9 cellular contexts compared by ENCODE assay signal in the genomic region with DNA sequence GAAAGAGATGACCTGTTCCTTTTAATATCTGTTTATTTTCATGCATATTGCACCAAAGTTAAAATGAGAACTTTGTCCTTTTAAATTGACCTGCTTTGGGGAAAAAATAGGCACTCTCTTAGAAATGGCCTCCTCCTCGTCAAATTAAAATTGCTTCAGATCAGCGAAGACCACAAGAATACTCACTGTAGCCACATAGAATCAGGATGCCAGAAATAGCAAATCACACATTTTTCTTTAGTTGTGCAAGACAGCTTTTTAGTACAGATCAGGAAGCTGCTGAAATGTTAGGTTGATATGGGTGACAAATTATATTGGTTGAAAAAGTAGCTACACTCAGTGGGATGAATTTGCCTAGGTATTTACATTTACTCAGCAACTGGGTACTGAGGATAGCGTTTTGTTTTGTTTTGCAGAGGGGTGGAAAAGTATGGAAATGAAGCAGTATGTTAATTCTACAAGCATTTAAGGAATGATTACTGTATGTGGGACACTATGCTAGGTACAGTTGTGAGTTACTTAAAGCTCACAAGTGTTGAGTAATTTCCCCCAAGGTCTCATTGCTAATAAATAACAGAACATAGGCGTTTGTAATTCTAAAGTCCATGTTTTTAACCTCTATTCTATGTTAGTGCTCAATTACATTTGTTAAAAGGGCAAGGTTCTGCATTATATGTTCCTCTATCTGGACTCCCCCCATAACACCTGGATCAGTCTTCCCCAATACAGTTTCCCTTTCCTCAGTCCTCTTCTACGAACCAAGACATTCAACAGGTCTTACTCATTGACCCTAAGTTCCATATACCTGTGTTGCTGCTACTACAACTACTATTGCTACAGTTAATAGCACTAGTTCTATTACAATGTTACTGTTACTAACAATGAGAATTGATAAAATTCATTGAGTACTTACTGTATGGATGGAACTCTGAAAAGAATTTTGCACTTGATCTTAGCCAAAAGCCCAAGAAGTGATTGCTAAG.
DNase-seq lines count a peak whose midpoint lies in the region; ATAC-seq and TF ChIP-seq lines count a peak whose summit lies in the region.
"Had no signal": no experiment of that assay in that cellular context is flagged by ENCODE, and none has a peak within 500 bp of the region (broad histone marks: within the 10 kb centered on the region; RNA-seq: fewer than 3 reads in every experiment).

No MANE protein-coding gene starts in this region.

- WGBS in endodermal cell (ENCODE audit: insufficient coverage in 1 of 2, insufficient read length in 1 of 2), 2 experiments: 60 to 73% methylated on average over 2 to 5 of the region's 5 CpGs

- peak; percentile 7 for DNase-seq in AG08396 (ENCODE audit: low spot score)
- peak; percentile 83 for DNase-seq in MV-4-11 (lab: John Stamatoyannopoulos, UW)
- peak; percentile 64 for DNase-seq in fibroblast of gingiva (ENCODE audit: low read depth)
- DNase-seq in endodermal cell: no peak
- DNase-seq in mucosa of descending colon: no peak
- no peak for DNase-seq in NCI-H1417 (lab: John Stamatoyannopoulos, UW)
- no peak for DNase-seq in activated CD4-positive, alpha-beta T cell treated with anti-CD3 and anti-CD28 coated beads, Interleukin-2, amount 50 U/mL, for 4 hours

- intact Hi-C loops in mucosa of descending colon (cut with DNase I, micrococcal nuclease): no loop called here

- H3K4me1 ChIP-seq in endodermal cell (ENCODE audit: control insufficient read depth, insufficient read depth, low read length): peaks cover 4% of the 10 kb centered on the region
- H3K4me1 ChIP-seq in mucosa of descending colon (ENCODE audit: low read depth): no peaks in the 10 kb centered on the region

- no peaks in the 10 kb centered on the region for H3K9me3 Mint-ChIP-seq in endodermal cell

- H3K4me3 ChIP-seq in endodermal cell (ENCODE audit: low read length): no peak overlapping the region
- no peak overlapping the region for H3K4me3 ChIP-seq in mucosa of descending colon

- ATAC-seq in GM21360 (IDR thresholded peaks at IDR 0.05; ENCODE audit: unreplicated experiment) (peak; percentile 36), mucosa of descending colon (no peak)

- H3K27ac ChIP-seq in endodermal cell (ENCODE audit: low read depth, low read length): no peak overlapping the region
- H3K27ac ChIP-seq: neutrophil had no signal

- H3K27ac Mint-ChIP-seq in endodermal cell: no peak overlapping the region

- no peak overlapping the region for H3K4me3 Mint-ChIP-seq in endodermal cell

- no peaks in the 10 kb centered on the region for H3K27me3 Mint-ChIP-seq in endodermal cell (ENCODE audit: insufficient read depth)

- peaks cover 25% of the 10 kb centered on the region for H3K4me1 Mint-ChIP-seq in endodermal cell

- H3K9ac ChIP-seq in endodermal cell (ENCODE audit: extremely low read depth, low read length, poor library complexity, severe bottlenecking): no peak overlapping the region

- H3K9me3 ChIP-seq in endodermal cell (ENCODE audit: control insufficient read depth, low read length): no peaks in the 10 kb centered on the region
- no peaks in the 10 kb centered on the region for H3K9me3 ChIP-seq in mucosa of descending colon
- H3K9me3 ChIP-seq: neutrophil had no signal

- no peaks in the 10 kb centered on the region for H3K36me3 Mint-ChIP-seq in endodermal cell (ENCODE audit: low read depth)

- H3K27me3 ChIP-seq in endodermal cell (ENCODE audit: control insufficient read depth, insufficient read depth, low read length, poor library complexity, severe bottlenecking): no peaks in the 10 kb centered on the region
- H3K27me3 ChIP-seq: neutrophil had no signal

- H3K36me3 ChIP-seq in endodermal cell (ENCODE audit: control insufficient read depth, insufficient read depth, low read length) (no peaks in the 10 kb centered on the region), mucosa of descending colon (ENCODE audit: low read depth) (no peaks in the 10 kb centered on the region)
- H3K36me3 ChIP-seq: neutrophil had no signal

- TF ChIP-seq CTCF in endodermal cell (conservative IDR thresholded peaks at IDR 0.05): no peak
- no peak for TF ChIP-seq CTCF in mucosa of descending colon (IDR thresholded peaks at IDR 0.05)

Comparison
In these comparisons a context has a peak if more than half of its experiments do, and no peak if none do; other contexts are left out.
1. DNase-seq: peak in AG08396 (single experiment), MV-4-11 (single experiment) and fibroblast of gingiva (single experiment); none in endodermal cell (single experiment), mucosa of descending colon (0 of 3), NCI-H1417 (0 of 3) and activated CD4-positive, alpha-beta T cell treated with anti-CD3 and anti-CD28 coated beads, Interleukin-2, amount 50 U/mL, for 4 hours (0 of 2).